Comparison of ENCODE assay signal across 1 cellular context in the genomic region with DNA sequence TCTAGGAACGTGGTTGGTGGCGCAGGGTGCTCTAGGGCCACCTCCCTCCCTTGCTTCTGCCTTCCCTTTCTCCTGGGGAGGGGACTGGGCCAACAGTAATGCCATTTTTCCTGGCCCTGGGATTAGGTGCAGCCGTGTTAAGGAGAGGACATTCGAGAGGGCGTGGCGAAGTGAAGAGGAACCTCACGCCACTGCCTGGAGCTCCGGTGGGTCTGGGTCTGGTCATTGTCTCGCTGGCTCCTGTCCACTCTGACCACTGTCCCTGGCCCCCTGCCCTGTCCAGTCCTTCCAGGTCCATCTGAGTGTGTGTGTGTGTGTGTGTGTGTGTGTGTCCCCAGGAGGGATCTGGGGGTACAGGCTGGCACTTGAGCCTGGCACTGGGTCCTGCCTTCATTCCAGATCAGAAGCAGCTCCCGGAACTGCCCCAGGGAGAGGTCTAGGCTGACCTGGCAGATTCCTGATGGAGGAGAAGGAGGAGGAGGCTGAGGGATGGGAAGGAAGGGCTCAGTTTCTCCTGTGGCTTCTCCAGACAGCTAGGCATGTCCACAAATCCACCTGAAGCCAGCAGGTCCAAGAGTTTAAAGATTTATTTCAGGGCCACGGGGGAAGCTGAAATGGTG.
TF ChIP-seq lines count a peak whose summit lies in the region.

Gene NDST1 (plus strand): TSS at position 111 of the 620 bp plus-strand sequence. CDS start 13,124 bp downstream, outside the sequence.

TF ChIP-seq in liver, 16 proteins besides CTCF, POLR2A, EP300 and RAD21 (continued from another document):
- TF ChIP-seq, protein P1, sequence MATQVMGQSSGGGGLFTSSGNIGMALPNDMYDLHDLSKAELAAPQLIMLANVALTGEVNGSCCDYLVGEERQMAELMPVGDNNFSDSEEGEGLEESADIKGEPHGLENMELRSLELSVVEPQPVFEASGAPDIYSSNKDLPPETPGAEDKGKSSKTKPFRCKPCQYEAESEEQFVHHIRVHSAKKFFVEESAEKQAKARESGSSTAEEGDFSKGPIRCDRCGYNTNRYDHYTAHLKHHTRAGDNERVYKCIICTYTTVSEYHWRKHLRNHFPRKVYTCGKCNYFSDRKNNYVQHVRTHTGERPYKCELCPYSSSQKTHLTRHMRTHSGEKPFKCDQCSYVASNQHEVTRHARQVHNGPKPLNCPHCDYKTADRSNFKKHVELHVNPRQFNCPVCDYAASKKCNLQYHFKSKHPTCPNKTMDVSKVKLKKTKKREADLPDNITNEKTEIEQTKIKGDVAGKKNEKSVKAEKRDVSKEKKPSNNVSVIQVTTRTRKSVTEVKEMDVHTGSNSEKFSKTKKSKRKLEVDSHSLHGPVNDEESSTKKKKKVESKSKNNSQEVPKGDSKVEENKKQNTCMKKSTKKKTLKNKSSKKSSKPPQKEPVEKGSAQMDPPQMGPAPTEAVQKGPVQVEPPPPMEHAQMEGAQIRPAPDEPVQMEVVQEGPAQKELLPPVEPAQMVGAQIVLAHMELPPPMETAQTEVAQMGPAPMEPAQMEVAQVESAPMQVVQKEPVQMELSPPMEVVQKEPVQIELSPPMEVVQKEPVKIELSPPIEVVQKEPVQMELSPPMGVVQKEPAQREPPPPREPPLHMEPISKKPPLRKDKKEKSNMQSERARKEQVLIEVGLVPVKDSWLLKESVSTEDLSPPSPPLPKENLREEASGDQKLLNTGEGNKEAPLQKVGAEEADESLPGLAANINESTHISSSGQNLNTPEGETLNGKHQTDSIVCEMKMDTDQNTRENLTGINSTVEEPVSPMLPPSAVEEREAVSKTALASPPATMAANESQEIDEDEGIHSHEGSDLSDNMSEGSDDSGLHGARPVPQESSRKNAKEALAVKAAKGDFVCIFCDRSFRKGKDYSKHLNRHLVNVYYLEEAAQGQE (IDR thresholded peaks at IDR 0.05) = no peak
- TF ChIP-seq GABPA (IDR thresholded peaks at IDR 0.05 in 1 of 2, conservative IDR thresholded peaks at IDR 0.05 in 1 of 2) (no peak), RXRA (IDR thresholded peaks at IDR 0.05) (no peak), HNF4G (IDR thresholded peaks at IDR 0.05) (no peak)
- TF ChIP-seq, protein P2, sequence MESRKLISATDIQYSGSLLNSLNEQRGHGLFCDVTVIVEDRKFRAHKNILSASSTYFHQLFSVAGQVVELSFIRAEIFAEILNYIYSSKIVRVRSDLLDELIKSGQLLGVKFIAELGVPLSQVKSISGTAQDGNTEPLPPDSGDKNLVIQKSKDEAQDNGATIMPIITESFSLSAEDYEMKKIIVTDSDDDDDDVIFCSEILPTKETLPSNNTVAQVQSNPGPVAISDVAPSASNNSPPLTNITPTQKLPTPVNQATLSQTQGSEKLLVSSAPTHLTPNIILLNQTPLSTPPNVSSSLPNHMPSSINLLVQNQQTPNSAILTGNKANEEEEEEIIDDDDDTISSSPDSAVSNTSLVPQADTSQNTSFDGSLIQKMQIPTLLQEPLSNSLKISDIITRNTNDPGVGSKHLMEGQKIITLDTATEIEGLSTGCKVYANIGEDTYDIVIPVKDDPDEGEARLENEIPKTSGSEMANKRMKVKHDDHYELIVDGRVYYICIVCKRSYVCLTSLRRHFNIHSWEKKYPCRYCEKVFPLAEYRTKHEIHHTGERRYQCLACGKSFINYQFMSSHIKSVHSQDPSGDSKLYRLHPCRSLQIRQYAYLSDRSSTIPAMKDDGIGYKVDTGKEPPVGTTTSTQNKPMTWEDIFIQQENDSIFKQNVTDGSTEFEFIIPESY (IDR thresholded peaks at IDR 0.05) = no peak
